In genomic region chr20:2767768-2768631, GRCh38 we compare ENCODE assay signal across 12 cellular contexts. TPM values are rescaled to one million over a fixed set of nuclear protein-coding genes. Genes with fewer than 3 reads are reported as not detected.
A peak's percentile ranks its signal among the peaks of the same experiment; 100 is the strongest.
DNase-seq lines count a peak whose midpoint lies in the region; ATAC-seq and TF ChIP-seq lines count a peak whose summit lies in the region.
"Had no signal": no experiment of that assay in that cellular context is flagged by ENCODE, and none has a peak within 500 bp of the region (broad histone marks: within the 10 kb centered on the region; RNA-seq: fewer than 3 reads in every experiment).

No MANE protein-coding gene starts in this region.

- H2AFZ ChIP-seq in osteoblast (ENCODE audit: low read length) = no peak overlapping the region
- H2AFZ ChIP-seq in OCI-LY7 (ENCODE audit: low read length) = no peak overlapping the region

- no peaks in the 10 kb centered on the region for H3K9me2 ChIP-seq in OCI-LY7 (ENCODE audit: insufficient read depth, low read length)

- POLR2A ChIA-PET in OCI-LY7 (lab: Charles Lee) = no interaction called here

- H3K27me3 ChIP-seq in osteoblast (ENCODE audit: insufficient read depth, low read length) = peaks cover 75% of the 10 kb centered on the region
- H3K27me3 ChIP-seq in psoas muscle (ENCODE audit: insufficient read depth in 3 of 3, low read length in 2 of 3) = peaks cover under 1 to 46% (median 5%) of the 10 kb centered on the region in 3 donors
- H3K27me3 ChIP-seq in testis = no peaks in the 10 kb centered on the region

- H3K4me2 ChIP-seq in osteoblast (ENCODE audit: insufficient read depth, low read length) (peak overlapping the region; percentile 50), OCI-LY7 (ENCODE audit: low read length) (no peak overlapping the region)

- ATAC-seq in esophagus mucosa (peak; percentile 94), psoas muscle (no peak)
- ATAC-seq: activated T-cell treated with anti-CD3 and anti-CD28 coated beads, Interleukin-2, amount 50 U/mL, for 4 hours had no signal

- DNase-seq in Daoy (ENCODE audit: low read depth) (peak; percentile 76), NCI-H226 (peak; percentile 56), osteoblast (ENCODE audit: insufficient read length, low spot score, missing footprints) (peak; percentile 95), psoas muscle (no peak), testis (no peak), NCI-H524 (lab: John Stamatoyannopoulos, UW) (no peak), OCI-LY7 (ENCODE audit: low spot score) (no peak)
- DNase-seq: activated T-cell treated with anti-CD3 and anti-CD28 coated beads, Interleukin-2, amount 50 U/mL, for 4 hours; NCI-H510A treated with DMSO at 0.1 percent for 48 hours had no signal

- intact Hi-C loops in psoas muscle (cut with DNase I) = no loop called here
- intact Hi-C loops in testis (cut with DNase I; ENCODE audit: low total_unique reads) = no loop called here
- intact Hi-C loops in OCI-LY7 (cut with micrococcal nuclease; ENCODE audit: unreplicated experiment) = no loop called here

- H4K20me1 ChIP-seq in osteoblast (ENCODE audit: insufficient read depth, low read length) (peaks cover 15% of the 10 kb centered on the region), OCI-LY7 (ENCODE audit: insufficient read depth, low read length) (no peaks in the 10 kb centered on the region)

- CTCF ChIA-PET in OCI-LY7 (lab: Charles Lee; ENCODE audit: unreplicated experiment) = interaction anchor here (0.6 kb wide), 1 partner anchor 1272 kb away, joined by 3 read pairs; no protein-coding TSS in a partner anchor

- no peak for TF ChIP-seq POLR2A in testis (IDR thresholded peaks at IDR 0.05)

- H3K9me3 ChIP-seq in osteoblast (ENCODE audit: low read depth, low read length) = no peaks in the 10 kb centered on the region
- no peaks in the 10 kb centered on the region for H3K9me3 ChIP-seq in psoas muscle
- no peaks in the 10 kb centered on the region for H3K9me3 ChIP-seq in testis
- H3K9me3 ChIP-seq in OCI-LY7 (ENCODE audit: low read length) = no peaks in the 10 kb centered on the region

- H3K79me2 ChIP-seq in osteoblast (ENCODE audit: insufficient read depth, low read length) = no peaks in the 10 kb centered on the region
- H3K79me2 ChIP-seq in OCI-LY7 (ENCODE audit: insufficient read depth, low read depth, low read length) = no peaks in the 10 kb centered on the region

- no TSS peak for BruUV-seq in OCI-LY7 (replicated peaks; lab: Mats Ljungman, UMichigan)

- TF ChIP-seq CTCF in osteoblast (IDR thresholded peaks at IDR 0.05; ENCODE audit: extremely low read depth, low read depth, low read length) (no peak), psoas muscle (IDR thresholded peaks at IDR 0.05) (no peak), testis (IDR thresholded peaks at IDR 0.05) (no peak), OCI-LY7 (conservative IDR thresholded peaks at IDR 0.05; ENCODE audit: low read length) (no peak)

- H3K36me3 ChIP-seq in osteoblast (ENCODE audit: insufficient read depth, low read length) (no peaks in the 10 kb centered on the region), psoas muscle (ENCODE audit: insufficient read depth in 1 of 2, low read depth in 1 of 2) (no peaks in the 10 kb centered on the region), testis (ENCODE audit: low read depth, missing control alignments) (no peaks in the 10 kb centered on the region), OCI-LY7 (ENCODE audit: insufficient read depth, low read length) (no peaks in the 10 kb centered on the region)

- 18 to 41% (median 29%) methylated on average over 15 of the region's 15 CpGs for WGBS in psoas muscle, 3 donors
- 47 to 65% methylated on average over 6 to 13 of the region's 15 CpGs for WGBS in testis, 2 donors

- H3K27ac ChIP-seq in osteoblast (ENCODE audit: low read depth, low read length) (no peak overlapping the region), psoas muscle (no peak overlapping the region), testis (no peak overlapping the region), OCI-LY7 (ENCODE audit: low read depth, low read length, poor library complexity, severe bottlenecking) (no peak overlapping the region)

- H3K4me3 ChIP-seq in osteoblast (ENCODE audit: insufficient read depth, low read length) = peak overlapping the region; percentile 23
- H3K4me3 ChIP-seq in psoas muscle = no peak overlapping the region
- no peak overlapping the region for H3K4me3 ChIP-seq in testis
- no peak overlapping the region for H3K4me3 ChIP-seq in OCI-LY7 (ENCODE audit: low read depth, low read length, poor library complexity, severe bottlenecking)

- H3K4me1 ChIP-seq in osteoblast (ENCODE audit: insufficient read depth, low read length) (peaks cover 13% of the 10 kb centered on the region), psoas muscle (no peaks in the 10 kb centered on the region), testis (peaks cover 5% of the 10 kb centered on the region), OCI-LY7 (ENCODE audit: insufficient read depth, low read length, poor library complexity, severe bottlenecking) (no peaks in the 10 kb centered on the region)

RNA-seq across cellular contexts. Expression of gene CPXM1, which starts 32.4 kb away (rescaled TPM):
- 2.0 and 2.7 TPM in 2 replicates for total RNA-seq in Daoy (2014; rRNA removed; shearing (Covaris generic))
- total RNA-seq in esophagus mucosa = 2.0 TPM
- under 0.01 and 0.88 TPM in 2 replicates for total RNA-seq in osteoblast
- 1 to 10 TPM in 1 of 4 donors, under 1 TPM in 3; 0.27 to 1.3 (median 0.53) TPM for total RNA-seq in psoas muscle
- 1 to 10 TPM in 1 of 3 donors, under 1 TPM in 2; 0.30 to 1.1 (median 0.34) TPM for polyA plus RNA-seq in psoas muscle
- total RNA-seq in testis = 1 to 10 TPM; 3.5 to 8.6 TPM
- 25.2 TPM for polyA plus RNA-seq in testis (ENCODE audit: insufficient read depth, low read depth, low replicate concordance)
- total RNA-seq in OCI-LY7 (2014; rRNA removed; shearing (Covaris generic)) = not detected in 2 replicates
- 0.15 TPM in 1 of 2 replicates, not detected in the other for total RNA-seq in OCI-LY7 (2022)

RNA-seq across cellular contexts. Expression of gene C20orf141, which starts 46.8 kb away (rescaled TPM):
- not detected in 2 replicates for total RNA-seq in Daoy (2014; rRNA removed; shearing (Covaris generic))
- total RNA-seq in esophagus mucosa (not detected), osteoblast (0.29 and 0.36 TPM in 2 replicates), psoas muscle (not detected), testis (100 to 1,000 TPM in 1 of 2 donors, 10 to 100 TPM in 1; 53.6 to 177 TPM), OCI-LY7 (2022) (not detected in 2 replicates)
- polyA plus RNA-seq in psoas muscle (not detected), testis (ENCODE audit: insufficient read depth, low read depth, low replicate concordance) (154 TPM)
- total RNA-seq in OCI-LY7 (2014; rRNA removed; shearing (Covaris generic)) = not detected in 2 replicates
- total RNA-seq: activated T-cell treated with anti-CD3 and anti-CD28 coated beads, Interleukin-2, amount 50 U/mL, for 4 hours; osteocyte had no signal
- polyA plus RNA-seq: IgD-negative memory B cell had no signal

RNA-seq across cellular contexts. Expression of gene TMEM239, which starts 48.2 kb away (rescaled TPM):
- total RNA-seq in Daoy (2014; rRNA removed; shearing (Covaris generic)) = not detected in 2 replicates
- total RNA-seq in esophagus mucosa (not detected), osteoblast (under 0.01 TPM in 1 of 2 replicates, not detected in the other), psoas muscle (not detected), testis (100 to 1,000 TPM in 1 of 2 donors, 10 to 100 TPM in 1; 39.0 to 133 TPM), OCI-LY7 (2022) (not detected in 2 replicates)
- polyA plus RNA-seq in psoas muscle (not detected), testis (ENCODE audit: insufficient read depth, low read depth, low replicate concordance) (77.3 TPM)
- total RNA-seq in OCI-LY7 (2014; rRNA removed; shearing (Covaris generic)) = not detected in 2 replicates
- total RNA-seq: activated T-cell treated with anti-CD3 and anti-CD28 coated beads, Interleukin-2, amount 50 U/mL, for 4 hours; osteocyte had no signal
- polyA plus RNA-seq: IgD-negative memory B cell had no signal

Comparison
In these comparisons a context has a peak if more than half of its experiments do, and no peak if none do; other contexts are left out.
1. DNase-seq: peak in Daoy (single experiment), NCI-H226 (single experiment) and osteoblast (single experiment); none in psoas muscle (0 of 2), testis (single experiment), NCI-H524 (0 of 2) and OCI-LY7 (single experiment).
2. RNA of gene C20orf141, which starts 46.8 kb away (total RNA-seq): 53.6 to 177 TPM in testis; 0.29 to 0.36 TPM in osteoblast, not detected in Daoy, not detected in esophagus mucosa (single experiment), not detected in psoas muscle and not detected in OCI-LY7; every median in the first group is over 10 times any median in the second.
3. RNA of gene TMEM239, which starts 48.2 kb away (total RNA-seq): 39.0 to 133 TPM in testis; not detected in Daoy, not detected in esophagus mucosa (single experiment), under 0.01 TPM in osteoblast, not detected in psoas muscle and not detected in OCI-LY7; every median in the first group is over 10 times any median in the second.